ENCODE assay signal across 1 cellular context in genomic region chr2:85890522-85891176, GRCh38.
TF ChIP-seq lines count a peak whose summit lies in the region.

No MANE protein-coding gene starts in this region.

TF ChIP-seq in K562, 482 proteins besides CTCF, POLR2A, EP300 and RAD21 (continued from another document and continues in another):
- no peak for TF ChIP-seq ZNF318 (IDR thresholded peaks at IDR 0.05; ENCODE audit: borderline replicate concordance in 1 of 2, low read depth in 1 of 2)
- no peak for TF ChIP-seq TBP (optimal IDR thresholded peaks at IDR 0.05; ENCODE audit: low read depth, low read length)
- TF ChIP-seq CBFA2T3 (IDR thresholded peaks at IDR 0.05) = peak; percentile 84
- TF ChIP-seq KHSRP (IDR thresholded peaks at IDR 0.05) = no peak
- no peak for TF ChIP-seq MXD1 (CRISPR knock-in tag; IDR thresholded peaks at IDR 0.05; ENCODE audit: borderline replicate concordance, poor library complexity, severe bottlenecking)
- TF ChIP-seq MCM3 (IDR thresholded peaks at IDR 0.05) = no peak
- TF ChIP-seq ZBTB12 (CRISPR knock-in tag; IDR thresholded peaks at IDR 0.05) = peak; percentile 39; the same call in 1 of the 2 replicates
- no peak for TF ChIP-seq HDAC6 (IDR thresholded peaks at IDR 0.05; ENCODE audit: low read depth, low read length)
- TF ChIP-seq CBX3 (IDR thresholded peaks at IDR 0.05; ENCODE audit: borderline replicate concordance in 1 of 2, low read length in 2 of 2) = no peak
- no peak for TF ChIP-seq ZFX (CRISPR knock-in tag; IDR thresholded peaks at IDR 0.05)
- TF ChIP-seq ZNF764 (CRISPR knock-in tag; IDR thresholded peaks at IDR 0.05; ENCODE audit: low read depth) = no peak
- TF ChIP-seq ZNF518B (CRISPR knock-in tag; IDR thresholded peaks at IDR 0.05) = no peak
- TF ChIP-seq ZBTB8A (IDR thresholded peaks at IDR 0.05; ENCODE audit: partially characterized antibody) = no peak
- no peak for TF ChIP-seq ZFP36 (IDR thresholded peaks at IDR 0.05; ENCODE audit: low read depth, low read length, partially characterized antibody)
- TF ChIP-seq TFAP4 (CRISPR knock-in tag; IDR thresholded peaks at IDR 0.05; ENCODE audit: borderline replicate concordance) = no peak
- no peak for TF ChIP-seq TBL1XR1 (IDR thresholded peaks at IDR 0.05; ENCODE audit: low read length in 2 of 2)
- TF ChIP-seq ERF (CRISPR knock-in tag; IDR thresholded peaks at IDR 0.05) = peak; percentile 73; the same call in 1 of the 2 replicates
- TF ChIP-seq MEF2D (tag; conservative IDR thresholded peaks at IDR 0.05; ENCODE audit: low read depth) = peak; percentile 73; the same call in 1 of the 2 replicates
- TF ChIP-seq BCLAF1 (IDR thresholded peaks at IDR 0.05; ENCODE audit: borderline replicate concordance in 1 of 2, control insufficient read depth in 1 of 2, low read depth in 2 of 2, low read length in 1 of 2) = no peak
- TF ChIP-seq JUNB (CRISPR knock-in tag; conservative IDR thresholded peaks at IDR 0.05) = no peak
- no peak for TF ChIP-seq MCM5 (IDR thresholded peaks at IDR 0.05; ENCODE audit: low read depth)
- TF ChIP-seq GTF2E2 (tag; IDR thresholded peaks at IDR 0.05) = no peak
- peak; percentile 63; the same call in 1 of the 2 replicates for TF ChIP-seq FOXO4 (CRISPR knock-in tag; IDR thresholded peaks at IDR 0.05)
- no peak for TF ChIP-seq ZNF444 (CRISPR knock-in tag; IDR thresholded peaks at IDR 0.05)
- no peak for TF ChIP-seq CHCHD3 (CRISPR knock-in tag; IDR thresholded peaks at IDR 0.05)
- TF ChIP-seq HCFC1 (IDR thresholded peaks at IDR 0.05; ENCODE audit: low read depth, low read length) = no peak
- no peak for TF ChIP-seq CHD4 (IDR thresholded peaks at IDR 0.05; ENCODE audit: insufficient read depth, insufficient replicate concordance, low read depth, low read length, poor library complexity, severe bottlenecking)
- no peak for TF ChIP-seq FOXA1 (IDR thresholded peaks at IDR 0.05; ENCODE audit: borderline replicate concordance)
